ENCODE assay signal across 17 cellular contexts in genomic region chr10:21803374-21803773, GRCh38.
DNase-seq lines count a peak whose midpoint lies in the region; ATAC-seq, FAIRE-seq and TF ChIP-seq lines count a peak whose summit lies in the region.
"Had no signal": no experiment of that assay in that cellular context is flagged by ENCODE, and none has a peak within 500 bp of the region (broad histone marks: within the 10 kb centered on the region; RNA-seq: fewer than 3 reads in every experiment).

No MANE protein-coding gene starts in this region.

- no peak overlapping the region for H3K27ac ChIP-seq in GM12878 (ENCODE audit: control insufficient read depth, insufficient read depth)
- H3K27ac ChIP-seq in mesendoderm (ENCODE audit: low read depth, low read length) = no peak overlapping the region
- H3K27ac ChIP-seq: BLaER1 treated with 17β-estradiol and CSF1 and Interleukin-3, amounts not matched to agents 10 nM and 100 nM had no signal

- H3K9ac ChIP-seq in GM12878 (ENCODE audit: control insufficient read depth, insufficient read depth, low read length) (no peak overlapping the region), mesendoderm (ENCODE audit: low read length) (no peak overlapping the region)
- H3K9ac ChIP-seq: BLaER1 treated with 17β-estradiol and CSF1 and Interleukin-3, amounts not matched to agents 10 nM and 100 nM had no signal

- no peak for TF ChIP-seq RAD21 in GM12878 (IDR thresholded peaks at IDR 0.05; ENCODE audit: insufficient read depth, low read depth, low read length)

- H3K23ac ChIP-seq in mesendoderm (ENCODE audit: low read length) = no peak overlapping the region

- FAIRE-seq in GM12878 (lab: Jason Lieb, UNC) = peak; percentile 47
- FAIRE-seq: GM12892 had no signal

- no peak overlapping the region for H2BK120ac ChIP-seq in mesendoderm (ENCODE audit: low read depth, low read length)

- no peaks in the 10 kb centered on the region for H4K20me1 ChIP-seq in GM12878 (ENCODE audit: control insufficient read depth, insufficient read depth)
- H4K20me1 ChIP-seq: BLaER1 treated with 17β-estradiol and CSF1 and Interleukin-3, amounts not matched to agents 10 nM and 100 nM had no signal

- no peak overlapping the region for H2AFZ ChIP-seq in GM12878 (ENCODE audit: control insufficient read depth, low read depth, low read length)

- no peak for TF ChIP-seq CTCF in GM12878 (IDR thresholded peaks at IDR 0.05 in 2 of 3, conservative IDR thresholded peaks at IDR 0.05 in 1 of 3; ENCODE audit: control insufficient read depth in 2 of 3, extremely low read depth in 1 of 3, insufficient read depth in 1 of 3, low read depth in 3 of 3, low read length in 3 of 3)

- in situ Hi-C loops in GM12878 (cut with MboI) = no loop called here

- no peak overlapping the region for H2AK5ac ChIP-seq in mesendoderm (ENCODE audit: low read length)

- H4K8ac ChIP-seq in mesendoderm (ENCODE audit: low read depth, low read length) = no peak overlapping the region

- SMC1A ChIA-PET in GM12878 (lab: Charles Lee; ENCODE audit: uncharacterized antibody, unreplicated experiment) = interaction anchor here (0.6 to 0.8 kb wide), 2 partner anchors 109 to 148 kb away, joined by 3 read pairs; no protein-coding TSS in a partner anchor

- no peak overlapping the region for H2BK5ac ChIP-seq in mesendoderm (ENCODE audit: low read length)

- ATAC-seq in GM12878 (no peak; the same call in 2 of the 3 replicates), HG03196 (IDR thresholded peaks at IDR 0.05; ENCODE audit: unreplicated experiment) (no peak)

- H3K36me3 ChIP-seq in GM12878 (ENCODE audit: control insufficient read depth in 2 of 2, insufficient read depth in 2 of 2, low read length in 1 of 2) (no peaks in the 10 kb centered on the region), mesendoderm (ENCODE audit: control insufficient read depth, insufficient read depth, low read length) (no peaks in the 10 kb centered on the region)
- H3K36me3 ChIP-seq: BLaER1 treated with 17β-estradiol and CSF1 and Interleukin-3, amounts not matched to agents 10 nM and 100 nM had no signal

- no peaks in the 10 kb centered on the region for H3K79me2 ChIP-seq in GM12878 (ENCODE audit: control insufficient read depth, insufficient read depth, low read length)
- no peaks in the 10 kb centered on the region for H3K79me2 ChIP-seq in mesendoderm (ENCODE audit: control insufficient read depth, insufficient read depth, low read length)

- RAD21 ChIA-PET in GM12878 (lab: Charles Lee; ENCODE audit: unreplicated experiment) = interaction anchor here (1.0 kb wide), 1 partner anchor 150 kb away, joined by 3 read pairs; no protein-coding TSS in a partner anchor

- H3K4me1 ChIP-seq in GM12878 (ENCODE audit: control insufficient read depth, insufficient read depth, low read length) = no peaks in the 10 kb centered on the region
- peaks cover 6% of the 10 kb centered on the region for H3K4me1 ChIP-seq in mesendoderm (ENCODE audit: control insufficient read depth, low read depth, low read length)
- H3K4me1 ChIP-seq: BLaER1 treated with 17β-estradiol and CSF1 and Interleukin-3, amounts not matched to agents 10 nM and 100 nM had no signal

- CTCF ChIA-PET in GM12878 (lab: Yijun Ruan, JAX) = no interaction called here

- intact Hi-C loops in GM12878 (cut with micrococcal nuclease; ENCODE audit: unreplicated experiment) = no loop called here

- 67% methylated on average over 1 of the region's 1 CpG for WGBS in GM12878 (ENCODE audit: insufficient coverage, insufficient replicate concordance, low lambda C conversion rate, missing lambda C conversion rate)
- no CpG with 5 or more reads among the region's 1 CpG for WGBS in mesendoderm (ENCODE audit: extremely low coverage, insufficient coverage, low lambda C conversion rate)

- H3K4me3 ChIP-seq in GM12878 = no peak overlapping the region
- no peak overlapping the region for H3K4me3 ChIP-seq in mesendoderm (ENCODE audit: low read length)
- H3K4me3 ChIP-seq: BLaER1 treated with 17β-estradiol and CSF1 and Interleukin-3, amounts not matched to agents 10 nM and 100 nM had no signal

- no peak overlapping the region for H3K56ac ChIP-seq in mesendoderm (ENCODE audit: low read length)

- BruUV-seq in GM12878 (replicated peaks; lab: Mats Ljungman, UMichigan) = no TSS peak

- no peak for TF ChIP-seq POLR2A in GM12878 (IDR thresholded peaks at IDR 0.05; ENCODE audit: low read depth, low read length)

- no peaks in the 10 kb centered on the region for H3K79me1 ChIP-seq in mesendoderm (ENCODE audit: low read length)

- no peaks in the 10 kb centered on the region for H3K27me3 ChIP-seq in GM12878 (replicated peaks in 1 of 2; ENCODE audit: control insufficient read depth in 2 of 2, insufficient read depth in 2 of 2, low read length in 1 of 2)
- H3K27me3 ChIP-seq in mesendoderm (ENCODE audit: insufficient read depth, low read length, poor library complexity) = no peaks in the 10 kb centered on the region
- H3K27me3 ChIP-seq: BLaER1 treated with 17β-estradiol and CSF1 and Interleukin-3, amounts not matched to agents 10 nM and 100 nM had no signal

- H2BK15ac ChIP-seq in mesendoderm (replicated peaks; ENCODE audit: low read depth) = no peak overlapping the region

- POLR2A ChIA-PET in GM12878 (lab: Charles Lee) = no interaction called here

- no peak overlapping the region for H3K4ac ChIP-seq in mesendoderm (ENCODE audit: low read depth, low read length)

- TF ChIP-seq EP300 in GM12878 (IDR thresholded peaks at IDR 0.05; ENCODE audit: borderline replicate concordance in 1 of 2, control insufficient read depth in 1 of 2, low read depth in 2 of 2, low read length in 2 of 2) = no peak

- no peaks in the 10 kb centered on the region; the same call in 2 of the 3 replicates for H3K9me3 ChIP-seq in GM12878 (replicated peaks; ENCODE audit: control insufficient read depth, insufficient read depth, low read length)

- DNase-seq in NCI-H1092 (lab: John Stamatoyannopoulos, UW) (peak; percentile 37), NCI-H1092 treated with DMSO at 0.1 percent for 48 hours (lab: John Stamatoyannopoulos, UW) (no peak), COLO668 (lab: John Stamatoyannopoulos, UW; ENCODE audit: unreplicated experiment) (peak; percentile 0), GM12878 (ENCODE audit: low read depth, low spot score) (no peak), mesendoderm (no peak), Ammon's horn (ENCODE audit: low spot score) (no peak)
- no peak for DNase-seq in stimulated activated CD4-positive, alpha-beta T cell treated with anti-CD3 and anti-CD28 coated beads, Interleukin-1b, Interleukin-23, amount 100 ng/mL, for 48 hours
- DNase-seq: 8988T; AML-193; Calu3; CD4-positive, CD25-positive, alpha-beta regulatory T cell; DMS 273 treated with DMSO at 0.1 percent for 48 hours; EL; HCEC 1CT had no signal

- peak overlapping the region; percentile 92 for H3K18ac ChIP-seq in mesendoderm (ENCODE audit: low read length)

- H4K5ac ChIP-seq in mesendoderm (ENCODE audit: low read length) = no peak overlapping the region

- H3K4me2 ChIP-seq in GM12878 (ENCODE audit: control insufficient read depth, insufficient read depth) = no peak overlapping the region
- no peak overlapping the region for H3K4me2 ChIP-seq in mesendoderm (ENCODE audit: low read length)
- H3K4me2 ChIP-seq: BLaER1 treated with 17β-estradiol and CSF1 and Interleukin-3, amounts not matched to agents 10 nM and 100 nM had no signal

TF ChIP-seq in GM12878, 131 proteins besides CTCF, POLR2A, EP300 and RAD21 (continues in another document):
- TF ChIP-seq SMARCA5 (IDR thresholded peaks at IDR 0.05) (no peak), NKRF (conservative IDR thresholded peaks at IDR 0.05) (no peak), RUNX3 (IDR thresholded peaks at IDR 0.05; ENCODE audit: low read length) (no peak), GATAD2B (conservative IDR thresholded peaks at IDR 0.05; ENCODE audit: low read depth) (no peak), IRF4 (IDR thresholded peaks at IDR 0.05; ENCODE audit: low read depth, low read length) (no peak), MTA2 (IDR thresholded peaks at IDR 0.05; ENCODE audit: low read depth) (no peak), NFIC (IDR thresholded peaks at IDR 0.05; ENCODE audit: low read depth, low read length) (no peak), JUNB (IDR thresholded peaks at IDR 0.05) (no peak), SIX5 (IDR thresholded peaks at IDR 0.05; ENCODE audit: low read depth, low read length, severe bottlenecking) (no peak), ZSCAN29 (IDR thresholded peaks at IDR 0.05) (no peak), YY1 (IDR thresholded peaks at IDR 0.05; ENCODE audit: low read depth, low read length) (no peak)
- TF ChIP-seq, protein P1, sequence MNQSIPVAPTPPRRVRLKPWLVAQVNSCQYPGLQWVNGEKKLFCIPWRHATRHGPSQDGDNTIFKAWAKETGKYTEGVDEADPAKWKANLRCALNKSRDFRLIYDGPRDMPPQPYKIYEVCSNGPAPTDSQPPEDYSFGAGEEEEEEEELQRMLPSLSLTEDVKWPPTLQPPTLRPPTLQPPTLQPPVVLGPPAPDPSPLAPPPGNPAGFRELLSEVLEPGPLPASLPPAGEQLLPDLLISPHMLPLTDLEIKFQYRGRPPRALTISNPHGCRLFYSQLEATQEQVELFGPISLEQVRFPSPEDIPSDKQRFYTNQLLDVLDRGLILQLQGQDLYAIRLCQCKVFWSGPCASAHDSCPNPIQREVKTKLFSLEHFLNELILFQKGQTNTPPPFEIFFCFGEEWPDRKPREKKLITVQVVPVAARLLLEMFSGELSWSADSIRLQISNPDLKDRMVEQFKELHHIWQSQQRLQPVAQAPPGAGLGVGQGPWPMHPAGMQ (IDR thresholded peaks at IDR 0.05; ENCODE audit: borderline replicate concordance) = no peak

Comparison
In these comparisons a context has a peak if more than half of its experiments do, and no peak if none do; other contexts are left out.
1. DNase-seq: peak in NCI-H1092 (single experiment) and COLO668 (single experiment); none in NCI-H1092 treated with DMSO at 0.1 percent for 48 hours (single experiment), GM12878 (single experiment), mesendoderm (single experiment), Ammon's horn (single experiment) and stimulated activated CD4-positive, alpha-beta T cell treated with anti-CD3 and anti-CD28 coated beads, Interleukin-1b, Interleukin-23, amount 100 ng/mL, for 48 hours (single experiment).